Comparison of ENCODE assay signal across 1 cellular context in the genomic region with DNA sequence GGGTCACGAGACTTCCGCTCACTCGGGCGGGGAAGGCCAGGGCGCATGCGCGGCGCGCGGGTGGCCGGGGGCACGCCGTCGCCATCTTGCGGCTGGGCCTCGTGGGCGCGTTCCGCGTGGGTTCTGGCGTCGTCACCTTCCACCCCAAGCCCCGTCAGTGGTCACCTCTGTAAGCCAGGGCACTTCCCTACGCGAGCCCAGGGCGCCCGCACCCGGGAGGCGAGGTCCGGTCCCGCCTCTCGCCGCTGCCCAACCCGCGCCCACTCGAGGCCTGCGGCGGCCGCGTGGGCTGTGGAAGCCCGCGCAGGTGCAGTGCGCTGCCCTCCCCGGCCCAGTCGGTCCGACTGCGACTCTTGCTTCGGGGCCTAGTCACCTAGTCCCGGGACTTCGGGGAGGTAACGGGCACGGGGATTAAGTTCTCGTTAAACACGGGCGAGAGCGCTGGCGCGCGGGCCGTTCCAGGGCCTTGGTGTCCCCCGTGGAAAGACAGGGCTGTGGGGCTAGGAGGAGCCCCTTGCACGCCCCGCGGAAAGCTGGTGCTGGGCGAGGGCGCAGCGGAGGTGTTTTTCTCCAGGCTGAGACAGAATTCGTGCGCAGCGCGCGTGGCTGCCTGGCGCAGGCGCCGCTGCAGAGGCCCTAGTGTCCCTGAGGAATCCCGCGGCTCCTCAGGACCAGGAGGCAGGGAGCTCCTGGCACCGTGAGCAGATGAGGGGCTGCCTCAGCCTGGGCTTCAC.
TF ChIP-seq lines count a peak whose summit lies in the region.

No MANE protein-coding gene starts in this region.

TF ChIP-seq in HepG2, 621 proteins besides CTCF, POLR2A, EP300 and RAD21 (continued from another document and continues in another):
- TF ChIP-seq, protein P1, sequence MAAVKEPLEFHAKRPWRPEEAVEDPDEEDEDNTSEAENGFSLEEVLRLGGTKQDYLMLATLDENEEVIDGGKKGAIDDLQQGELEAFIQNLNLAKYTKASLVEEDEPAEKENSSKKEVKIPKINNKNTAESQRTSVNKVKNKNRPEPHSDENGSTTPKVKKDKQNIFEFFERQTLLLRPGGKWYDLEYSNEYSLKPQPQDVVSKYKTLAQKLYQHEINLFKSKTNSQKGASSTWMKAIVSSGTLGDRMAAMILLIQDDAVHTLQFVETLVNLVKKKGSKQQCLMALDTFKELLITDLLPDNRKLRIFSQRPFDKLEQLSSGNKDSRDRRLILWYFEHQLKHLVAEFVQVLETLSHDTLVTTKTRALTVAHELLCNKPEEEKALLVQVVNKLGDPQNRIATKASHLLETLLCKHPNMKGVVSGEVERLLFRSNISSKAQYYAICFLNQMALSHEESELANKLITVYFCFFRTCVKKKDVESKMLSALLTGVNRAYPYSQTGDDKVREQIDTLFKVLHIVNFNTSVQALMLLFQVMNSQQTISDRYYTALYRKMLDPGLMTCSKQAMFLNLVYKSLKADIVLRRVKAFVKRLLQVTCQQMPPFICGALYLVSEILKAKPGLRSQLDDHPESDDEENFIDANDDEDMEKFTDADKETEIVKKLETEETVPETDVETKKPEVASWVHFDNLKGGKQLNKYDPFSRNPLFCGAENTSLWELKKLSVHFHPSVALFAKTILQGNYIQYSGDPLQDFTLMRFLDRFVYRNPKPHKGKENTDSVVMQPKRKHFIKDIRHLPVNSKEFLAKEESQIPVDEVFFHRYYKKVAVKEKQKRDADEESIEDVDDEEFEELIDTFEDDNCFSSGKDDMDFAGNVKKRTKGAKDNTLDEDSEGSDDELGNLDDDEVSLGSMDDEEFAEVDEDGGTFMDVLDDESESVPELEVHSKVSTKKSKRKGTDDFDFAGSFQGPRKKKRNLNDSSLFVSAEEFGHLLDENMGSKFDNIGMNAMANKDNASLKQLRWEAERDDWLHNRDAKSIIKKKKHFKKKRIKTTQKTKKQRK (IDR thresholded peaks at IDR 0.05; ENCODE audit: low read length): no peak
- TF ChIP-seq ZNF34 (CRISPR knock-in tag; IDR thresholded peaks at IDR 0.05; ENCODE audit: borderline replicate concordance): peak; percentile 78
- peak; percentile 68; the same call in 1 of the 2 replicates for TF ChIP-seq ZFYVE20 (CRISPR knock-in tag; IDR thresholded peaks at IDR 0.05; ENCODE audit: borderline replicate concordance, low read depth)
- no peak; the same call in 1 of the 2 replicates for TF ChIP-seq STAT5B (CRISPR knock-in tag; IDR thresholded peaks at IDR 0.05)
- TF ChIP-seq KLF6 (CRISPR knock-in tag; IDR thresholded peaks at IDR 0.05): no peak; the same call in 1 of the 2 replicates
- TF ChIP-seq ERF (CRISPR knock-in tag; IDR thresholded peaks at IDR 0.05): peak; percentile 88
- TF ChIP-seq, protein P2, sequence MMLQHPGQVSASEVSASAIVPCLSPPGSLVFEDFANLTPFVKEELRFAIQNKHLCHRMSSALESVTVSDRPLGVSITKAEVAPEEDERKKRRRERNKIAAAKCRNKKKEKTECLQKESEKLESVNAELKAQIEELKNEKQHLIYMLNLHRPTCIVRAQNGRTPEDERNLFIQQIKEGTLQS (CRISPR knock-in tag; IDR thresholded peaks at IDR 0.05): peak; percentile 29; the same call in 1 of the 2 replicates
- TF ChIP-seq SP2 (CRISPR knock-in tag; IDR thresholded peaks at IDR 0.05): peak; percentile 75
- TF ChIP-seq, protein P3, sequence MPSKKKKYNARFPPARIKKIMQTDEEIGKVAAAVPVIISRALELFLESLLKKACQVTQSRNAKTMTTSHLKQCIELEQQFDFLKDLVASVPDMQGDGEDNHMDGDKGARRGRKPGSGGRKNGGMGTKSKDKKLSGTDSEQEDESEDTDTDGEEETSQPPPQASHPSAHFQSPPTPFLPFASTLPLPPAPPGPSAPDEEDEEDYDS (CRISPR knock-in tag; IDR thresholded peaks at IDR 0.05): peak; percentile 84; the same call in 1 of the 2 replicates
- TF ChIP-seq, protein P4, sequence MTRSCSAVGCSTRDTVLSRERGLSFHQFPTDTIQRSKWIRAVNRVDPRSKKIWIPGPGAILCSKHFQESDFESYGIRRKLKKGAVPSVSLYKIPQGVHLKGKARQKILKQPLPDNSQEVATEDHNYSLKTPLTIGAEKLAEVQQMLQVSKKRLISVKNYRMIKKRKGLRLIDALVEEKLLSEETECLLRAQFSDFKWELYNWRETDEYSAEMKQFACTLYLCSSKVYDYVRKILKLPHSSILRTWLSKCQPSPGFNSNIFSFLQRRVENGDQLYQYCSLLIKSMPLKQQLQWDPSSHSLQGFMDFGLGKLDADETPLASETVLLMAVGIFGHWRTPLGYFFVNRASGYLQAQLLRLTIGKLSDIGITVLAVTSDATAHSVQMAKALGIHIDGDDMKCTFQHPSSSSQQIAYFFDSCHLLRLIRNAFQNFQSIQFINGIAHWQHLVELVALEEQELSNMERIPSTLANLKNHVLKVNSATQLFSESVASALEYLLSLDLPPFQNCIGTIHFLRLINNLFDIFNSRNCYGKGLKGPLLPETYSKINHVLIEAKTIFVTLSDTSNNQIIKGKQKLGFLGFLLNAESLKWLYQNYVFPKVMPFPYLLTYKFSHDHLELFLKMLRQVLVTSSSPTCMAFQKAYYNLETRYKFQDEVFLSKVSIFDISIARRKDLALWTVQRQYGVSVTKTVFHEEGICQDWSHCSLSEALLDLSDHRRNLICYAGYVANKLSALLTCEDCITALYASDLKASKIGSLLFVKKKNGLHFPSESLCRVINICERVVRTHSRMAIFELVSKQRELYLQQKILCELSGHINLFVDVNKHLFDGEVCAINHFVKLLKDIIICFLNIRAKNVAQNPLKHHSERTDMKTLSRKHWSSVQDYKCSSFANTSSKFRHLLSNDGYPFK (CRISPR knock-in tag; IDR thresholded peaks at IDR 0.05; ENCODE audit: borderline replicate concordance): peak; percentile 31; the same call in 1 of the 2 replicates
- TF ChIP-seq GTF2F1 (IDR thresholded peaks at IDR 0.05; ENCODE audit: low read length): peak; percentile 74; the same call in 1 of the 2 replicates
- TF ChIP-seq MAFF (IDR thresholded peaks at IDR 0.05; ENCODE audit: low read depth, low read length): no peak
- TF ChIP-seq CBX1 (IDR thresholded peaks at IDR 0.05; ENCODE audit: low read depth): peak; percentile 90
- TF ChIP-seq, protein P5, sequence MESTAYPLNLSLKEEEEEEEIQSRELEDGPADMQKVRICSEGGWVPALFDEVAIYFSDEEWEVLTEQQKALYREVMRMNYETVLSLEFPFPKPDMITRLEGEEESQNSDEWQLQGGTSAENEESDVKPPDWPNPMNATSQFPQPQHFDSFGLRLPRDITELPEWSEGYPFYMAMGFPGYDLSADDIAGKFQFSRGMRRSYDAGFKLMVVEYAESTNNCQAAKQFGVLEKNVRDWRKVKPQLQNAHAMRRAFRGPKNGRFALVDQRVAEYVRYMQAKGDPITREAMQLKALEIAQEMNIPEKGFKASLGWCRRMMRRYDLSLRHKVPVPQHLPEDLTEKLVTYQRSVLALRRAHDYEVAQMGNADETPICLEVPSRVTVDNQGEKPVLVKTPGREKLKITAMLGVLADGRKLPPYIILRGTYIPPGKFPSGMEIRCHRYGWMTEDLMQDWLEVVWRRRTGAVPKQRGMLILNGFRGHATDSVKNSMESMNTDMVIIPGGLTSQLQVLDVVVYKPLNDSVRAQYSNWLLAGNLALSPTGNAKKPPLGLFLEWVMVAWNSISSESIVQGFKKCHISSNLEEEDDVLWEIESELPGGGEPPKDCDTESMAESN (CRISPR knock-in tag; conservative IDR thresholded peaks at IDR 0.05): peak; percentile 95
- TF ChIP-seq, protein P6, sequence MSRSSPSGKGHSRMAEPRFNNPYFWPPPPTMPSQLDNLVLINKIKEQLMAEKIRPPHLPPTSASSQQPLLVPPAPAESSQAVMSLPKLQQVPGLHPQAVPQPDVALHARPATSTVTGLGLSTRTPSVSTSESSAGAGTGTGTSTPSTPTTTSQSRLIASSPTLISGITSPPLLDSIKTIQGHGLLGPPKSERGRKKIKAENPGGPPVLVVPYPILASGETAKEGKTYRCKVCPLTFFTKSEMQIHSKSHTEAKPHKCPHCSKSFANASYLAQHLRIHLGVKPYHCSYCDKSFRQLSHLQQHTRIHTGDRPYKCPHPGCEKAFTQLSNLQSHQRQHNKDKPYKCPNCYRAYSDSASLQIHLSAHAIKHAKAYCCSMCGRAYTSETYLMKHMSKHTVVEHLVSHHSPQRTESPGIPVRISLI (CRISPR knock-in tag; IDR thresholded peaks at IDR 0.05; ENCODE audit: borderline replicate concordance): peak; percentile 59; the same call in 1 of the 2 replicates
- no peak for TF ChIP-seq TCF12 (IDR thresholded peaks at IDR 0.05)
- TF ChIP-seq TCF12 (CRISPR knock-in tag; IDR thresholded peaks at IDR 0.05): peak; percentile 88; the same call in 1 of the 2 replicates
- peak; percentile 41; the same call in 1 of the 2 replicates for TF ChIP-seq ZNF614 (CRISPR knock-in tag; IDR thresholded peaks at IDR 0.05; ENCODE audit: borderline replicate concordance)
- TF ChIP-seq ZNF569 (CRISPR knock-in tag; IDR thresholded peaks at IDR 0.05; ENCODE audit: borderline replicate concordance): peak; percentile 77; the same call in 1 of the 2 replicates
- no peak; the same call in 1 of the 2 replicates for TF ChIP-seq ZNF7 (CRISPR knock-in tag; IDR thresholded peaks at IDR 0.05)
- TF ChIP-seq PITX1 (CRISPR knock-in tag; IDR thresholded peaks at IDR 0.05): peak; percentile 48; the same call in 1 of the 2 replicates
- TF ChIP-seq ZSCAN29 (CRISPR knock-in tag; conservative IDR thresholded peaks at IDR 0.05): peak; percentile 64; the same call in 1 of the 2 replicates
- peak; percentile 100 for TF ChIP-seq YEATS4 (CRISPR knock-in tag; IDR thresholded peaks at IDR 0.05; ENCODE audit: borderline replicate concordance)
- no peak for TF ChIP-seq ISX (CRISPR knock-in tag; conservative IDR thresholded peaks at IDR 0.05)
- TF ChIP-seq, protein P7, sequence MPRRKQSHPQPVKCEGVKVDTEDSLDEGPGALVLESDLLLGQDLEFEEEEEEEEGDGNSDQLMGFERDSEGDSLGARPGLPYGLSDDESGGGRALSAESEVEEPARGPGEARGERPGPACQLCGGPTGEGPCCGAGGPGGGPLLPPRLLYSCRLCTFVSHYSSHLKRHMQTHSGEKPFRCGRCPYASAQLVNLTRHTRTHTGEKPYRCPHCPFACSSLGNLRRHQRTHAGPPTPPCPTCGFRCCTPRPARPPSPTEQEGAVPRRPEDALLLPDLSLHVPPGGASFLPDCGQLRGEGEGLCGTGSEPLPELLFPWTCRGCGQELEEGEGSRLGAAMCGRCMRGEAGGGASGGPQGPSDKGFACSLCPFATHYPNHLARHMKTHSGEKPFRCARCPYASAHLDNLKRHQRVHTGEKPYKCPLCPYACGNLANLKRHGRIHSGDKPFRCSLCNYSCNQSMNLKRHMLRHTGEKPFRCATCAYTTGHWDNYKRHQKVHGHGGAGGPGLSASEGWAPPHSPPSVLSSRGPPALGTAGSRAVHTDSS (CRISPR knock-in tag; conservative IDR thresholded peaks at IDR 0.05): no peak; the same call in 1 of the 2 replicates
- TF ChIP-seq PRMT3 (CRISPR knock-in tag; IDR thresholded peaks at IDR 0.05; ENCODE audit: borderline replicate concordance, low read depth): no peak; the same call in 1 of the 2 replicates
- TF ChIP-seq HMGA1 (CRISPR knock-in tag; conservative IDR thresholded peaks at IDR 0.05): no peak
- peak; percentile 84 for TF ChIP-seq ELF3 (CRISPR knock-in tag; IDR thresholded peaks at IDR 0.05)
- no peak for TF ChIP-seq ZNF383 (CRISPR knock-in tag; IDR thresholded peaks at IDR 0.05; ENCODE audit: borderline replicate concordance)
- TF ChIP-seq ZNF782 (CRISPR knock-in tag; IDR thresholded peaks at IDR 0.05; ENCODE audit: borderline replicate concordance): peak; percentile 93; the same call in 1 of the 2 replicates
- TF ChIP-seq ZMAT3 (CRISPR knock-in tag; conservative IDR thresholded peaks at IDR 0.05): peak; percentile 99
- TF ChIP-seq, protein P8, sequence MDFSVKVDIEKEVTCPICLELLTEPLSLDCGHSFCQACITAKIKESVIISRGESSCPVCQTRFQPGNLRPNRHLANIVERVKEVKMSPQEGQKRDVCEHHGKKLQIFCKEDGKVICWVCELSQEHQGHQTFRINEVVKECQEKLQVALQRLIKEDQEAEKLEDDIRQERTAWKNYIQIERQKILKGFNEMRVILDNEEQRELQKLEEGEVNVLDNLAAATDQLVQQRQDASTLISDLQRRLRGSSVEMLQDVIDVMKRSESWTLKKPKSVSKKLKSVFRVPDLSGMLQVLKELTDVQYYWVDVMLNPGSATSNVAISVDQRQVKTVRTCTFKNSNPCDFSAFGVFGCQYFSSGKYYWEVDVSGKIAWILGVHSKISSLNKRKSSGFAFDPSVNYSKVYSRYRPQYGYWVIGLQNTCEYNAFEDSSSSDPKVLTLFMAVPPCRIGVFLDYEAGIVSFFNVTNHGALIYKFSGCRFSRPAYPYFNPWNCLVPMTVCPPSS (IDR thresholded peaks at IDR 0.05): no peak
- TF ChIP-seq, protein P9, sequence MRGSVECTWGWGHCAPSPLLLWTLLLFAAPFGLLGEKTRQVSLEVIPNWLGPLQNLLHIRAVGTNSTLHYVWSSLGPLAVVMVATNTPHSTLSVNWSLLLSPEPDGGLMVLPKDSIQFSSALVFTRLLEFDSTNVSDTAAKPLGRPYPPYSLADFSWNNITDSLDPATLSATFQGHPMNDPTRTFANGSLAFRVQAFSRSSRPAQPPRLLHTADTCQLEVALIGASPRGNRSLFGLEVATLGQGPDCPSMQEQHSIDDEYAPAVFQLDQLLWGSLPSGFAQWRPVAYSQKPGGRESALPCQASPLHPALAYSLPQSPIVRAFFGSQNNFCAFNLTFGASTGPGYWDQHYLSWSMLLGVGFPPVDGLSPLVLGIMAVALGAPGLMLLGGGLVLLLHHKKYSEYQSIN (CRISPR knock-in tag; IDR thresholded peaks at IDR 0.05; ENCODE audit: borderline replicate concordance): peak; percentile 80; the same call in 1 of the 2 replicates
- peak; percentile 98 for TF ChIP-seq REL (CRISPR knock-in tag; conservative IDR thresholded peaks at IDR 0.05)
- no peak for TF ChIP-seq HNF4A (CRISPR knock-in tag; IDR thresholded peaks at IDR 0.05)
- TF ChIP-seq, protein P10, sequence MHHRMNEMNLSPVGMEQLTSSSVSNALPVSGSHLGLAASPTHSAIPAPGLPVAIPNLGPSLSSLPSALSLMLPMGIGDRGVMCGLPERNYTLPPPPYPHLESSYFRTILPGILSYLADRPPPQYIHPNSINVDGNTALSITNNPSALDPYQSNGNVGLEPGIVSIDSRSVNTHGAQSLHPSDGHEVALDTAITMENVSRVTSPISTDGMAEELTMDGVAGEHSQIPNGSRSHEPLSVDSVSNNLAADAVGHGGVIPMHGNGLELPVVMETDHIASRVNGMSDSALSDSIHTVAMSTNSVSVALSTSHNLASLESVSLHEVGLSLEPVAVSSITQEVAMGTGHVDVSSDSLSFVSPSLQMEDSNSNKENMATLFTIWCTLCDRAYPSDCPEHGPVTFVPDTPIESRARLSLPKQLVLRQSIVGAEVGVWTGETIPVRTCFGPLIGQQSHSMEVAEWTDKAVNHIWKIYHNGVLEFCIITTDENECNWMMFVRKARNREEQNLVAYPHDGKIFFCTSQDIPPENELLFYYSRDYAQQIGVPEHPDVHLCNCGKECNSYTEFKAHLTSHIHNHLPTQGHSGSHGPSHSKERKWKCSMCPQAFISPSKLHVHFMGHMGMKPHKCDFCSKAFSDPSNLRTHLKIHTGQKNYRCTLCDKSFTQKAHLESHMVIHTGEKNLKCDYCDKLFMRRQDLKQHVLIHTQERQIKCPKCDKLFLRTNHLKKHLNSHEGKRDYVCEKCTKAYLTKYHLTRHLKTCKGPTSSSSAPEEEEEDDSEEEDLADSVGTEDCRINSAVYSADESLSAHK (CRISPR knock-in tag; IDR thresholded peaks at IDR 0.05; ENCODE audit: borderline replicate concordance): no peak; the same call in 1 of the 2 replicates
- peak; percentile 74; the same call in 1 of the 2 replicates for TF ChIP-seq CC2D1A (CRISPR knock-in tag; IDR thresholded peaks at IDR 0.05)
- TF ChIP-seq ZNF878 (CRISPR knock-in tag; IDR thresholded peaks at IDR 0.05): peak; percentile 52; the same call in 1 of the 2 replicates
- peak; percentile 96 for TF ChIP-seq ZNF788 (CRISPR knock-in tag; IDR thresholded peaks at IDR 0.05; ENCODE audit: borderline replicate concordance)
- TF ChIP-seq, protein P11, sequence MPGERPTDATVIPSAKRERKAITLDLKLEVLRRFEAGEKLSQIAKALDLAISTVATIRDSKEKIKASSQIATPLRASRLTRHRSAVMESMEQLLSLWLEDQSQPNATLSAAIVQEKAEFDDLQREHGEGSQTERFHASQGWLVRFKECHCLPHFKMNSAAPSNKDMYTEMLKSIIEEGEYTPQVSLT (CRISPR knock-in tag; IDR thresholded peaks at IDR 0.05; ENCODE audit: borderline replicate concordance, low read depth): no peak; the same call in 1 of the 2 replicates
